Comparison of ENCODE assay signal across 10 cellular contexts in genomic region chr7:123824754-123825067, GRCh38. TPM values are rescaled to one million over a fixed set of nuclear protein-coding genes. Genes with fewer than 3 reads are reported as not detected.
DNase-seq lines count a peak whose midpoint lies in the region; ATAC-seq lines count a peak whose summit lies in the region.
"Had no signal": no experiment of that assay in that cellular context is flagged by ENCODE, and none has a peak within 500 bp of the region (broad histone marks: within the 10 kb centered on the region; RNA-seq: fewer than 3 reads in every experiment).

No MANE protein-coding gene starts in this region.

- no peak overlapping the region for H3K27ac Mint-ChIP-seq in activated naive CD8-positive, alpha-beta T cell
- H3K27ac Mint-ChIP-seq: progenitor cell of endocrine pancreas had no signal

- peaks cover 10% of the 10 kb centered on the region for H3K27me3 Mint-ChIP-seq in activated naive CD8-positive, alpha-beta T cell
- H3K27me3 Mint-ChIP-seq: progenitor cell of endocrine pancreas had no signal

- no peaks in the 10 kb centered on the region for H3K36me3 Mint-ChIP-seq in activated naive CD8-positive, alpha-beta T cell

- ATAC-seq in GM18498 (IDR thresholded peaks at IDR 0.05; ENCODE audit: unreplicated experiment) (peak; percentile 36), GM19467 (IDR thresholded peaks at IDR 0.05; ENCODE audit: unreplicated experiment) (peak; percentile 21), HG03442 (IDR thresholded peaks at IDR 0.05; ENCODE audit: unreplicated experiment) (peak; percentile 35), HG02571 (IDR thresholded peaks at IDR 0.05; ENCODE audit: unreplicated experiment) (no peak)

- no peaks in the 10 kb centered on the region for H3K9me3 Mint-ChIP-seq in activated naive CD8-positive, alpha-beta T cell (ENCODE audit: low read depth)
- H3K9me3 Mint-ChIP-seq: central memory CD8-positive, alpha-beta T cell had no signal

- DNase-seq in effector CD4-positive, alpha-beta T cell, result no peak
- DNase-seq in activated CD4-positive, CD25-positive, alpha-beta regulatory T cell (lab: John Stamatoyannopoulos, UW), result no peak
- DNase-seq in G401 (ENCODE audit: low spot score), result no peak

- peaks cover 18% of the 10 kb centered on the region for H3K4me1 Mint-ChIP-seq in activated naive CD8-positive, alpha-beta T cell (ENCODE audit: low read depth)

- in situ Hi-C loops in G401 (cut with HindIII; ENCODE audit: low sequenced_read_pairs), result no loop called here

- peak overlapping the region; percentile 75 for H3K4me3 Mint-ChIP-seq in activated naive CD8-positive, alpha-beta T cell
- H3K4me3 Mint-ChIP-seq: central memory CD8-positive, alpha-beta T cell had no signal

RNA-seq across cellular contexts. Expression of gene HYAL4, which starts 20.3 kb away (rescaled TPM):
- not detected in 2 replicates for total RNA-seq in G401 (2014; rRNA removed; shearing (Covaris generic))
- total RNA-seq: progenitor cell of endocrine pancreas had no signal
